Comparison of ENCODE assay signal across 8 cellular contexts in genomic region chr1:59150537-59151386, GRCh38.
DNase-seq lines count a peak whose midpoint lies in the region; ATAC-seq, FAIRE-seq and TF ChIP-seq lines count a peak whose summit lies in the region.

No MANE protein-coding gene starts in this region.

- 0% methylated on average over 3 of the region's 4 CpGs for WGBS in K562 (ENCODE audit: insufficient coverage, low coverage, missing lambda C conversion rate)

- peaks cover 0 to 10% of the 10 kb centered on the region in 2 experiments; a peak in 3 of 5 replicates for H3K27me3 ChIP-seq in K562 (ENCODE audit: control insufficient read depth in 2 of 2, insufficient read depth in 2 of 2, low read length in 2 of 2)

- no peak for FAIRE-seq in K562 (lab: Jason Lieb, UNC)

- H3K4me2 ChIP-seq in K562 (ENCODE audit: insufficient read depth, low read length): no peak overlapping the region

- no peak for TF ChIP-seq RAD21 in K562 (CRISPR knock-in tag; conservative IDR thresholded peaks at IDR 0.05 in 1 of 2, IDR thresholded peaks at IDR 0.05 in 1 of 2)

- TF ChIP-seq CTCF in K562 (IDR thresholded peaks at IDR 0.05 in 2 of 3, conservative IDR thresholded peaks at IDR 0.05 in 1 of 3; ENCODE audit: insufficient read depth in 2 of 3, low read depth in 1 of 3, low read length in 3 of 3): no peak

- no peaks in the 10 kb centered on the region for H4K20me1 ChIP-seq in K562 (replicated peaks; ENCODE audit: control insufficient read depth, insufficient read depth, low read length)

- no peak overlapping the region for H2AFZ ChIP-seq in K562 (ENCODE audit: low read depth, low read length)

- ATAC-seq in activated CD4-positive, CD25-positive, alpha-beta regulatory T cell treated with anti-CD3 and anti-CD28 coated beads, Interleukin-2, amount 50 U/mL, for 24 hours: peak; percentile 36 to 56
- no peak for ATAC-seq in K562
- ATAC-seq in stimulated activated naive CD8-positive, alpha-beta T cell treated with anti-CD3 and anti-CD28 coated beads, Interleukin-15, amount 100 ng/mL, for 72 hours: peak; percentile 71

- H3K9me3 ChIP-seq in K562 (replicated peaks; ENCODE audit: control insufficient read depth, insufficient read depth, low read depth, low read length): no peaks in the 10 kb centered on the region

- no peak overlapping the region for H3K27ac Mint-ChIP-seq in stimulated activated naive CD8-positive, alpha-beta T cell treated with anti-CD3 and anti-CD28 coated beads, Interleukin-15, amount 100 ng/mL, for 72 hours

- no peaks in the 10 kb centered on the region for H3K27me3 Mint-ChIP-seq in stimulated activated naive CD8-positive, alpha-beta T cell treated with anti-CD3 and anti-CD28 coated beads, Interleukin-15, amount 100 ng/mL, for 72 hours

- no peaks in the 10 kb centered on the region for H3K79me2 ChIP-seq in K562 (ENCODE audit: control insufficient read depth, insufficient read depth, low read length)

- H3K36me3 ChIP-seq in K562 (ENCODE audit: control insufficient read depth, insufficient read depth, low read length): no peaks in the 10 kb centered on the region

- H3K9me3 Mint-ChIP-seq in stimulated activated naive CD8-positive, alpha-beta T cell treated with anti-CD3 and anti-CD28 coated beads, Interleukin-15, amount 100 ng/mL, for 72 hours: no peaks in the 10 kb centered on the region

- POLR2A ChIA-PET in K562 (lab: Yijun Ruan, JAX) (no interaction called here), HEK293T (lab: Yijun Ruan, JAX) (interaction anchor here (0.9 to 1.3 kb wide), 2 partner anchors 146 to 367 kb away, joined by 4 to 5 read pairs; partner anchors contain the start of genes FGGY and JUN)

- in situ Hi-C loops in K562 (cut with MboI): no loop called here

- no TSS peak for BruUV-seq in K562 (replicated peaks; lab: Mats Ljungman, UMichigan)

- DNase-seq in activated CD4-positive, CD25-positive, alpha-beta regulatory T cell treated with anti-CD3 and anti-CD28 coated beads, Interleukin-2, amount 50 U/mL, for 72 hours: no peak
- DNase-seq in HCEC 1CT (peak; percentile 100), NCI-H1694 treated with DMSO at 0.1 percent for 48 hours (lab: John Stamatoyannopoulos, UW) (peak; percentile 82), K562 (ENCODE audit: extremely low read depth in 1 of 4, low spot score in 3 of 4) (peak in 1 of 4 experiments; percentile 37), kidney tubule cell (ENCODE audit: low spot score) (peak; percentile 99), HEK293T (ENCODE audit: extremely low spot score) (no peak)
- peak in 1 of 2 donors; percentile 26 for DNase-seq in stimulated activated naive CD8-positive, alpha-beta T cell treated with anti-CD3 and anti-CD28 coated beads, Interleukin-15, amount 100 ng/mL, for 72 hours

- CTCF ChIA-PET in K562 (lab: Yijun Ruan, JAX; ENCODE audit: low intra/inter-chr PET ratio): no interaction called here
- CTCF ChIA-PET in HEK293T (lab: Yijun Ruan, JAX): no interaction called here

- H3K4me3 ChIP-seq in K562: no peak overlapping the region

- peak overlapping the region in 1 of 2 donors; percentile 43 for H3K4me3 Mint-ChIP-seq in stimulated activated naive CD8-positive, alpha-beta T cell treated with anti-CD3 and anti-CD28 coated beads, Interleukin-15, amount 100 ng/mL, for 72 hours

- TF ChIP-seq EP300 in K562 (IDR thresholded peaks at IDR 0.05; ENCODE audit: low read length): no peak

- no peak overlapping the region for H3K9ac ChIP-seq in K562 (ENCODE audit: insufficient read depth in 1 of 2, low read depth in 2 of 2, low read length in 2 of 2)

- no peaks in the 10 kb centered on the region for H3K9me1 ChIP-seq in K562 (ENCODE audit: control insufficient read depth, insufficient read depth, low read length)

- intact Hi-C loops in K562 (cut with micrococcal nuclease): no loop called here

- no peak for TF ChIP-seq POLR2A in K562 (conservative IDR thresholded peaks at IDR 0.05)

- H3K27ac ChIP-seq in K562 (ENCODE audit: extremely low read depth, low read depth, low read length): no peak overlapping the region

- peaks cover 0 to 6% of the 10 kb centered on the region in 2 experiments; a peak in 2 of 5 replicates for H3K4me1 ChIP-seq in K562 (replicated peaks in 1 of 2; ENCODE audit: control insufficient read depth in 2 of 2, insufficient read depth in 2 of 2, low read length in 2 of 2)

- H3K4me1 Mint-ChIP-seq in stimulated activated naive CD8-positive, alpha-beta T cell treated with anti-CD3 and anti-CD28 coated beads, Interleukin-15, amount 100 ng/mL, for 72 hours: peaks cover 21% of the 10 kb centered on the region

TF ChIP-seq in K562, 482 proteins besides CTCF, POLR2A, EP300 and RAD21 (continues in another document):
- no peak for TF ChIP-seq KDM1A (IDR thresholded peaks at IDR 0.05)
- no peak for TF ChIP-seq NCOA6 (IDR thresholded peaks at IDR 0.05)
- no peak for TF ChIP-seq HMGN3 (IDR thresholded peaks at IDR 0.05; ENCODE audit: borderline replicate concordance, extremely low read depth, insufficient read length, low read depth, low read length)
- TF ChIP-seq JUN (IDR thresholded peaks at IDR 0.05; ENCODE audit: borderline replicate concordance, low read depth, low read length): peak; percentile 57; the same call in 1 of the 2 replicates
- no peak for TF ChIP-seq JUN (CRISPR knock-in tag; IDR thresholded peaks at IDR 0.05; ENCODE audit: borderline replicate concordance)
- TF ChIP-seq NCOA4 (IDR thresholded peaks at IDR 0.05; ENCODE audit: partially characterized antibody): no peak
- peak; percentile 69 for TF ChIP-seq FOSL1 (tag; conservative IDR thresholded peaks at IDR 0.05)
- no peak for TF ChIP-seq ZNF174 (CRISPR knock-in tag; IDR thresholded peaks at IDR 0.05)
- no peak for TF ChIP-seq PRPF4 (IDR thresholded peaks at IDR 0.05; ENCODE audit: insufficient read depth, low read depth, low read length, poor library complexity, severe bottlenecking)
- no peak for TF ChIP-seq NCOA2 (IDR thresholded peaks at IDR 0.05; ENCODE audit: partially characterized antibody in 2 of 2)
- no peak for TF ChIP-seq MBD1 (CRISPR knock-in tag; IDR thresholded peaks at IDR 0.05)

TF ChIP-seq in HEK293T, 16 proteins besides CTCF, POLR2A, EP300 and RAD21:
- no peak for TF ChIP-seq BHLHE40 (IDR thresholded peaks at IDR 0.05; ENCODE audit: borderline replicate concordance)
- no peak for TF ChIP-seq TARDBP (IDR thresholded peaks at IDR 0.05)
- no peak for TF ChIP-seq HDGF (IDR thresholded peaks at IDR 0.05; ENCODE audit: borderline replicate concordance)
- no peak for TF ChIP-seq SUZ12 (IDR thresholded peaks at IDR 0.05)
- TF ChIP-seq CTBP1 (IDR thresholded peaks at IDR 0.05; ENCODE audit: borderline replicate concordance): no peak
- no peak for TF ChIP-seq ZNF384 (IDR thresholded peaks at IDR 0.05)
- TF ChIP-seq LEF1 (IDR thresholded peaks at IDR 0.05; ENCODE audit: borderline replicate concordance): no peak
- no peak for TF ChIP-seq FOXA1 (IDR thresholded peaks at IDR 0.05)
- TF ChIP-seq PKNOX1 (IDR thresholded peaks at IDR 0.05): no peak
- no peak for TF ChIP-seq ARNT (IDR thresholded peaks at IDR 0.05)
- no peak for TF ChIP-seq L3MBTL2 (conservative IDR thresholded peaks at IDR 0.05)
- TF ChIP-seq SP1 (IDR thresholded peaks at IDR 0.05): no peak
- no peak for TF ChIP-seq FOXK2 (IDR thresholded peaks at IDR 0.05)
- no peak for TF ChIP-seq FOXM1 (IDR thresholded peaks at IDR 0.05; ENCODE audit: borderline replicate concordance)

Comparison
In these comparisons a context has a peak if more than half of its experiments do, and no peak if none do; other contexts are left out.
1. DNase-seq: peak in HCEC 1CT (single experiment), NCI-H1694 treated with DMSO at 0.1 percent for 48 hours (single experiment) and kidney tubule cell (single experiment); none in activated CD4-positive, CD25-positive, alpha-beta regulatory T cell treated with anti-CD3 and anti-CD28 coated beads, Interleukin-2, amount 50 U/mL, for 72 hours (single experiment) and HEK293T (single experiment).